In the genomic region with DNA sequence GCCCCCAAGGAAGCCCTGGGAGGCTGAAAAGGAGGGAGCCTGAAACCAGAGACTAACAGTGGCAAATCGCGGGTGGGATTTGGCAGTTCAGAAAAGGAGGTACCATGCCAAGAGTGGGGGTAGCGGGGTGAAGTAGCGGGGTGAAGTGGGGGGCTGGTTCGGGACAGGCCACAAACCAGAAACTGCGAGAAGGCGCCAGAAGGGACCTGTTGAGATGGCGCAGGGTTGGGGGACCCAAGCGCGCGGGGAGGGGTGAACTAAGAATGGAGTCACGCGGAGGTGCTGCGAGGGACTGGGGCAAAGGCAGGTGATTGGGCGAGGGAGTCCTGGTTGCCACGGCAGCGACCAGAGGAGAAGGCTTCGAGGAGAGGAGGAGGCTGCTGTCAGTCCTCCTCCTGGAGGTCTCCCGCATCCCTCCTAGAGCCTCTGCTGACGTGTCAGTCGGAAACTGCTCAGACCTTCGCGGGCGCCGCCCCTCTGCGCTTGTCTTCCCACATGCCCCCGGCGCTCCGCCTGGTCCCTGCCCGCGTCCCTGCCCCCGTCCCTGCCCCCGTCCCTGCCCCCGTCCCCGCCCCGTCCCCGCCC, we compare ENCODE assay signal across 8 cellular contexts. TPM values are rescaled to one million over a fixed set of nuclear protein-coding genes. Genes with fewer than 3 reads are reported as not detected.
DNase-seq lines count a peak whose midpoint lies in the region; ATAC-seq and TF ChIP-seq lines count a peak whose summit lies in the region.

No MANE protein-coding gene starts in this region.

- DNase-seq in GM06990 (ENCODE audit: extremely low read depth, insufficient read length) (peak; percentile 88), NCI-H1048 (lab: John Stamatoyannopoulos, UW) (peak; percentile 96), SK-N-MC (ENCODE audit: low read depth, low spot score) (peak; percentile 48), glutamatergic neuron (peak; percentile 96), omental fat pad (ENCODE audit: low spot score) (peak; percentile 69)

- H3K4me3 Mint-ChIP-seq in activated naive CD4-positive, alpha-beta T cell treated with anti-CD3 and anti-CD28 coated beads, Interleukin-2, amount 50 U/mL, for 24 hours: peak overlapping the region; percentile 89
- H3K4me3 Mint-ChIP-seq in glutamatergic neuron (ENCODE audit: unreplicated experiment): peak overlapping the region; percentile 87

- H3K36me3 Mint-ChIP-seq in activated naive CD4-positive, alpha-beta T cell treated with anti-CD3 and anti-CD28 coated beads, Interleukin-2, amount 50 U/mL, for 24 hours: peaks cover 6% of the 10 kb centered on the region
- H3K36me3 Mint-ChIP-seq in glutamatergic neuron (ENCODE audit: unreplicated experiment): peaks cover 4% of the 10 kb centered on the region

- peak overlapping the region; percentile 95 for H3K27ac Mint-ChIP-seq in activated naive CD4-positive, alpha-beta T cell treated with anti-CD3 and anti-CD28 coated beads, Interleukin-2, amount 50 U/mL, for 24 hours
- H3K27ac Mint-ChIP-seq in glutamatergic neuron (ENCODE audit: unreplicated experiment): peak overlapping the region; percentile 98

- H3K27me3 ChIP-seq in GM06990 (replicated peaks; ENCODE audit: control insufficient read depth, insufficient read depth, low read length): no peaks in the 10 kb centered on the region

- H3K4me3 ChIP-seq in GM06990 (replicated peaks; ENCODE audit: low read depth, low read length) (peak overlapping the region; percentile 66), SK-N-MC (peak overlapping the region; percentile 73)

- TF ChIP-seq CTCF in GM06990 (IDR thresholded peaks at IDR 0.05; ENCODE audit: insufficient read depth, low read length, poor library complexity, severe bottlenecking) (no peak), glutamatergic neuron (IDR thresholded peaks at IDR 0.05; ENCODE audit: partially characterized antibody, unreplicated experiment) (no peak), omental fat pad (IDR thresholded peaks at IDR 0.05) (no peak)

- H3K27me3 Mint-ChIP-seq in activated naive CD4-positive, alpha-beta T cell treated with anti-CD3 and anti-CD28 coated beads, Interleukin-2, amount 50 U/mL, for 24 hours: peaks cover 6% of the 10 kb centered on the region
- peaks cover 14% of the 10 kb centered on the region for H3K27me3 Mint-ChIP-seq in glutamatergic neuron (ENCODE audit: unreplicated experiment)

- H3K27ac ChIP-seq in SK-N-MC: no peak overlapping the region
- peak overlapping the region; percentile 81 for H3K27ac ChIP-seq in temporal lobe (ENCODE audit: low read depth, low read length)

- H3K9ac ChIP-seq in SK-N-MC (ENCODE audit: insufficient read length): no peak overlapping the region

- H3K36me3 ChIP-seq in GM06990 (ENCODE audit: control insufficient read depth, insufficient read depth, low read length) (no peaks in the 10 kb centered on the region), SK-N-MC (ENCODE audit: insufficient read depth, low read length) (peaks cover 2% of the 10 kb centered on the region; the same call in 1 of the 2 replicates)

- peak; percentile 80 for ATAC-seq in HG02610 (IDR thresholded peaks at IDR 0.05; ENCODE audit: unreplicated experiment)
- ATAC-seq in omental fat pad (ENCODE audit: low FRiP score): peak; percentile 98

- peaks cover 27% of the 10 kb centered on the region for H3K4me1 Mint-ChIP-seq in activated naive CD4-positive, alpha-beta T cell treated with anti-CD3 and anti-CD28 coated beads, Interleukin-2, amount 50 U/mL, for 24 hours
- peaks cover 29% of the 10 kb centered on the region for H3K4me1 Mint-ChIP-seq in glutamatergic neuron (ENCODE audit: low read depth, unreplicated experiment)

- no peaks in the 10 kb centered on the region for H3K9me3 Mint-ChIP-seq in activated naive CD4-positive, alpha-beta T cell treated with anti-CD3 and anti-CD28 coated beads, Interleukin-2, amount 50 U/mL, for 24 hours
- peaks cover 16% of the 10 kb centered on the region for H3K9me3 Mint-ChIP-seq in glutamatergic neuron (ENCODE audit: unreplicated experiment)

- no peaks in the 10 kb centered on the region for H3K9me3 ChIP-seq in SK-N-MC (ENCODE audit: low read depth, low read length)

RNA-seq across cellular contexts. Expression of gene MIA3, which starts 0.4 kb away (rescaled TPM):
- total RNA-seq in glutamatergic neuron (ENCODE audit: unreplicated experiment) (65.4 TPM), omental fat pad (10 to 100 TPM; 33.3 to 98.2 (median 52.4) TPM), temporal lobe (43.3 TPM)

RNA-seq across cellular contexts. Expression of gene TAF1A, which starts 27.7 kb away (rescaled TPM):
- total RNA-seq in glutamatergic neuron (ENCODE audit: unreplicated experiment) (10.4 TPM), omental fat pad (10 to 100 TPM in 2 of 4 donors, 1 to 10 TPM in 2; 4.1 to 11.4 (median 8.3) TPM), temporal lobe (20.7 TPM)
